Comparison of ENCODE assay signal across 17 cellular contexts in genomic region chr6:7833753-7834075, GRCh38.
DNase-seq lines count a peak whose midpoint lies in the region; ATAC-seq, FAIRE-seq and TF ChIP-seq lines count a peak whose summit lies in the region.
"Had no signal": no experiment of that assay in that cellular context is flagged by ENCODE, and none has a peak within 500 bp of the region (broad histone marks: within the 10 kb centered on the region; RNA-seq: fewer than 3 reads in every experiment).

No MANE protein-coding gene starts in this region.

- no peaks in the 10 kb centered on the region for H3K27me3 ChIP-seq in hepatocyte
- H3K27me3 ChIP-seq: BLaER1 had no signal

- H2AFZ ChIP-seq in hepatocyte: no peak overlapping the region

- no peak for TF ChIP-seq CTCF in hepatocyte (IDR thresholded peaks at IDR 0.05; ENCODE audit: poor library complexity)

- peak overlapping the region; percentile 9 for H3K4me2 ChIP-seq in hepatocyte
- H3K4me2 ChIP-seq: BLaER1 had no signal

- DNase-seq in Right ventricle myocardium superior: no peak
- no peak for DNase-seq in Right ventricle myocardium inferior (ENCODE audit: missing footprints)
- no peak for DNase-seq in hepatocyte (ENCODE audit: low spot score)
- no peak for DNase-seq in head of caudate nucleus
- no peak for DNase-seq in NCI-H69 (lab: John Stamatoyannopoulos, UW)
- DNase-seq: AML-193; Caco-2; CD8-positive, alpha-beta memory T cell; GF-D8; HFFc6 had no signal

- intact Hi-C loops in Right ventricle myocardium superior (cut with DNase I): no loop called here
- intact Hi-C loops in Right ventricle myocardium inferior (cut with DNase I): loop anchor here (10.0 kb wide), 1 partner anchor 109 kb away; the partner anchor contains the start of gene BMP6
- intact Hi-C loops in head of caudate nucleus (cut with DNase I): no loop called here

- ATAC-seq in Right ventricle myocardium superior (ENCODE audit: poor library complexity) (peak; percentile 12), Right ventricle myocardium inferior (no peak), HG02970 (IDR thresholded peaks at IDR 0.05; ENCODE audit: low FRiP score, unreplicated experiment) (no peak)

- no peak overlapping the region for H3K27ac ChIP-seq in hepatocyte
- H3K27ac ChIP-seq: 22Rv1, BLaER1, HL-60 had no signal

- no peaks in the 10 kb centered on the region for H3K4me1 ChIP-seq in hepatocyte (ENCODE audit: insufficient read depth)
- H3K4me1 ChIP-seq: BLaER1, Caco-2, HAP-1 had no signal

- H3K9me3 ChIP-seq in hepatocyte (ENCODE audit: low read depth): no peaks in the 10 kb centered on the region
- H3K9me3 ChIP-seq: BLaER1, Caco-2, HAP-1 had no signal

- WGBS in hepatocyte (ENCODE audit: low lambda C conversion rate, missing lambda C conversion rate): 21% methylated on average over 4 of the region's 4 CpGs

- FAIRE-seq in endometrium (lab: Jason Lieb, UNC): peak; percentile 93
- FAIRE-seq: H1 had no signal

- no peaks in the 10 kb centered on the region for H3K9me2 ChIP-seq in hepatocyte (replicated peaks; ENCODE audit: insufficient read depth)

- H3K79me2 ChIP-seq in hepatocyte: no peaks in the 10 kb centered on the region

- H4K20me1 ChIP-seq in hepatocyte (ENCODE audit: insufficient read depth, poor library complexity, severe bottlenecking): no peaks in the 10 kb centered on the region
- H4K20me1 ChIP-seq: BLaER1 had no signal

- H3K36me3 ChIP-seq in hepatocyte (replicated peaks; ENCODE audit: insufficient read depth, low read depth): no peaks in the 10 kb centered on the region
- H3K36me3 ChIP-seq: BLaER1, HAP-1 had no signal

- no peak overlapping the region for H3K4me3 ChIP-seq in hepatocyte
- H3K4me3 ChIP-seq: BLaER1, HAP-1 had no signal
